Comparison of ENCODE assay signal across 11 cellular contexts in the genomic region with DNA sequence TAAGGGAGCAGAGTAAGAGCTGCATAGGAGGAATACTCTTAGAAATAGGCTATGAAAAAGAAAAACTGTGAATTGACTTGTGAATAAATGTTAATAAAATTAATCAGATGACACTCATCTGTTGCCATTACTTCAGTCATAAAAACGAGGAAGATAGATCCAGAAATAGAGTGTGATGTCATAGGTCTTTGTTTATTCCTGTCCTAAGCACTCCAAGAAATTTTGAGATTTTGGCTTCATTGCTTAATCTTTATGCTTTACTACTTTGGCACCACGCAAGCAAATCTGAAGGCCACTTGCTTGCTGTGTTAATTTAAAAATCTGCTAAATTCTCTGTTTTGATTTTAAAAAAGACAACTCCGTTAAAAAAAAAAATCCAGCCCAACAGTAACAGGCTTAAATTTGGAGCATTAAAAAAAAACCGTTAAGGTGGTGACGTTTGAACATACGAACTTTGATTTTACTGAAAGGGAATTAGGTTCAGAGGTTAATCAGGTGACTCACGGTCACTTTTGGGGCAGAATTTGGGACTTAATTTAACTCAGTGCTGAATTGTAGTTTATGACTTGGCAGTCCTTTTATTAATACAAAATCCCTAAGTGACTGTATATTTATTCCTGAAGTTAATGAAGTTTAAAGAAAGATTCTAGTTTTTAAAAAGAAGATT. TPM values are rescaled to one million over a fixed set of nuclear protein-coding genes. Genes with fewer than 3 reads are reported as not detected.
DNase-seq lines count a peak whose midpoint lies in the region; ATAC-seq and TF ChIP-seq lines count a peak whose summit lies in the region.
"Had no signal": no experiment of that assay in that cellular context is flagged by ENCODE, and none has a peak within 500 bp of the region (broad histone marks: within the 10 kb centered on the region; RNA-seq: fewer than 3 reads in every experiment).

No MANE protein-coding gene starts in this region.

- H3K9me3 ChIP-seq in heart left ventricle: no peaks in the 10 kb centered on the region
- no peaks in the 10 kb centered on the region for H3K9me3 ChIP-seq in transverse colon

- no peaks in the 10 kb centered on the region for H3K27me3 Mint-ChIP-seq in stimulated activated naive B cell treated with anti-CD40 and anti-IgM and Interleukin-4, amounts not matched to agents 10 μg/mL and 1 μg/mL and 100 μg/mL, for 72 hours

- peaks cover 15 to 24% of the 10 kb centered on the region in 2 donors for H3K4me1 Mint-ChIP-seq in stimulated activated naive B cell treated with anti-CD40 and anti-IgM and Interleukin-4, amounts not matched to agents 10 μg/mL and 1 μg/mL and 100 μg/mL, for 72 hours

- H3K27ac Mint-ChIP-seq in stimulated activated naive B cell treated with anti-CD40 and anti-IgM and Interleukin-4, amounts not matched to agents 10 μg/mL and 1 μg/mL and 100 μg/mL, for 72 hours: no peak overlapping the region

- H3K36me3 ChIP-seq in heart left ventricle: peaks cover 0 to 37% (median 32%) of the 10 kb centered on the region in 9 donors
- H3K36me3 ChIP-seq in transverse colon: peaks cover 0 to 29% (median 12%) of the 10 kb centered on the region in 4 donors

- TF ChIP-seq EP300 in transverse colon (IDR thresholded peaks at IDR 0.05; ENCODE audit: low read depth): no peak

- no peak overlapping the region for H3K4me3 Mint-ChIP-seq in stimulated activated naive B cell treated with anti-CD40 and anti-IgM and Interleukin-4, amounts not matched to agents 10 μg/mL and 1 μg/mL and 100 μg/mL, for 72 hours
- H3K4me3 Mint-ChIP-seq: CD14-positive monocyte had no signal

- in situ Hi-C loops in transverse colon (cut with MboI; ENCODE audit: low pct_ligation_motif_present in 1 of 4, low pct_unique_long_range_greater_than_20kb in 1 of 4, low sequenced_read_pairs in 3 of 4): loop anchor here in 1 of 4 donors (25.0 kb wide), 1 partner anchor 241 kb away; the partner anchor contains the start of genes DOCK4 and ZNF277

- ATAC-seq in heart left ventricle (no peak), Right ventricle myocardium superior (ENCODE audit: poor library complexity) (no peak)
- no peak for ATAC-seq in stimulated activated naive B cell treated with anti-CD40 and anti-IgM and Interleukin-4, amounts not matched to agents 10 μg/mL and 1 μg/mL and 100 μg/mL, for 72 hours (replicated peaks)
- ATAC-seq: activated CD4-positive, CD25-positive, alpha-beta regulatory T cell treated with anti-CD3 and anti-CD28 coated beads, Interleukin-2, amount 50 U/mL, for 24 hours had no signal

- POLR2A ChIA-PET in GM10248 (lab: Yijun Ruan, JAX): interaction anchor here (5.5 kb wide), 1 partner anchor 10 kb away, joined by 154 read pairs; no protein-coding TSS in a partner anchor

- TF ChIP-seq POLR2A in heart left ventricle (IDR thresholded peaks at IDR 0.05) (no peak), transverse colon (IDR thresholded peaks at IDR 0.05) (no peak)

- WGBS in heart left ventricle, 4 donors: 10 to 25% (median 11%) methylated on average over 7 of the region's 7 CpGs
- WGBS in transverse colon (ENCODE audit: low coverage in 1 of 2), 2 donors: 7 to 25% methylated on average over 6 to 7 of the region's 7 CpGs

- intact Hi-C loops in heart left ventricle (cut with DNase I): loop anchor here in 1 of 10 donors (5.0 kb wide), 1 partner anchor 246 kb away; the partner anchor contains the start of genes DOCK4 and ZNF277
- intact Hi-C loops in Right ventricle myocardium superior (cut with DNase I): no loop called here
- intact Hi-C loops in transverse colon (cut with DNase I; ENCODE audit: low total_unique reads): no loop called here

- H3K4me3 ChIP-seq in heart left ventricle (peak overlapping the region in 10 of 12 donors; percentile 13 to 99 (median 84)), transverse colon (peak overlapping the region in 1 of 4 donors; percentile 4)

- CTCF ChIA-PET in GM10248 (lab: Yijun Ruan, JAX): interaction anchor here (1.0 to 1.3 kb wide), 2 partner anchors 10 to 839 kb away, joined by 3 read pairs; no protein-coding TSS in a partner anchor

- H3K4me1 ChIP-seq in heart left ventricle: peaks cover 4 to 49% (median 30%) of the 10 kb centered on the region in 12 donors
- H3K4me1 ChIP-seq in transverse colon: peaks cover 15 to 60% (median 40%) of the 10 kb centered on the region in 4 donors

- no peaks in the 10 kb centered on the region for H3K9me3 Mint-ChIP-seq in stimulated activated naive B cell treated with anti-CD40 and anti-IgM and Interleukin-4, amounts not matched to agents 10 μg/mL and 1 μg/mL and 100 μg/mL, for 72 hours
- H3K9me3 Mint-ChIP-seq: CD14-positive monocyte had no signal

- no peak for DNase-seq in heart left ventricle
- no peak for DNase-seq in Right ventricle myocardium superior
- DNase-seq in astrocyte of the hippocampus (ENCODE audit: low read depth, low spot score): peak; percentile 21
- DNase-seq in kidney glomerular epithelial cell (lab: John Stamatoyannopoulos, UW): peak; percentile 22
- no peak for DNase-seq in transverse colon
- no peak for DNase-seq in stimulated activated CD4-positive, alpha-beta T cell treated with anti-CD3 and anti-CD28 coated beads, Interleukin-15, amount 100 ng/mL, for 24 hours
- DNase-seq in GM10248 (ENCODE audit: extremely low spot score): no peak
- no peak for DNase-seq in stimulated activated naive B cell treated with anti-CD40 and anti-IgM and Interleukin-4, amounts not matched to agents 10 μg/mL and 1 μg/mL and 100 μg/mL, for 72 hours
- DNase-seq: KG1 had no signal

- no peaks in the 10 kb centered on the region for H3K27me3 ChIP-seq in heart left ventricle
- H3K27me3 ChIP-seq in transverse colon: no peaks in the 10 kb centered on the region

- TF ChIP-seq CTCF in heart left ventricle (IDR thresholded peaks at IDR 0.05) (no peak), transverse colon (IDR thresholded peaks at IDR 0.05) (no peak), GM10248 (IDR thresholded peaks at IDR 0.05; ENCODE audit: control extremely low read depth, extremely low read depth, low read depth, missing control alignments) (no peak)

- peak overlapping the region in 11 of 12 donors; percentile 48 to 100 (median 97) for H3K27ac ChIP-seq in heart left ventricle
- peak overlapping the region; percentile 95 to 100 (median 98) for H3K27ac ChIP-seq in transverse colon

- peaks cover 11 to 14% of the 10 kb centered on the region in 2 donors for H3K36me3 Mint-ChIP-seq in stimulated activated naive B cell treated with anti-CD40 and anti-IgM and Interleukin-4, amounts not matched to agents 10 μg/mL and 1 μg/mL and 100 μg/mL, for 72 hours

RNA-seq across cellular contexts. Expression of gene IFRD1, which starts 3.4 kb away (rescaled TPM):
- total RNA-seq in heart left ventricle (10 to 100 TPM; 11.3 to 50.6 (median 26.3) TPM), Right ventricle myocardium superior (18.0 TPM), transverse colon (10 to 100 TPM; 23.3 to 92.7 (median 52.0) TPM)
- 10 to 100 TPM; 36.2 to 74.7 TPM for polyA plus RNA-seq in heart left ventricle

RNA-seq across cellular contexts. Expression of gene LSMEM1, which starts 27.2 kb away (rescaled TPM):
- 1 to 10 TPM; 1.3 to 7.3 (median 2.7) TPM for total RNA-seq in heart left ventricle
- 1 to 10 TPM in 1 of 2 donors, under 1 TPM in 1; 0.40 to 4.0 TPM for polyA plus RNA-seq in heart left ventricle
- 1.1 TPM for total RNA-seq in Right ventricle myocardium superior
- total RNA-seq in transverse colon: 1 to 10 TPM in 1 of 4 donors, under 1 TPM in 1, not detected in 2; 0.96 to 4.0 TPM

Comparison
In these comparisons a context has a peak if more than half of its experiments do, and no peak if none do; other contexts are left out.
1. DNase-seq: peak in astrocyte of the hippocampus (single experiment) and kidney glomerular epithelial cell (single experiment); none in heart left ventricle (0 of 5), Right ventricle myocardium superior (single experiment), transverse colon (single experiment), stimulated activated CD4-positive, alpha-beta T cell treated with anti-CD3 and anti-CD28 coated beads, Interleukin-15, amount 100 ng/mL, for 24 hours (single experiment), GM10248 (single experiment) and stimulated activated naive B cell treated with anti-CD40 and anti-IgM and Interleukin-4, amounts not matched to agents 10 μg/mL and 1 μg/mL and 100 μg/mL, for 72 hours (single experiment).